In the genomic region with DNA sequence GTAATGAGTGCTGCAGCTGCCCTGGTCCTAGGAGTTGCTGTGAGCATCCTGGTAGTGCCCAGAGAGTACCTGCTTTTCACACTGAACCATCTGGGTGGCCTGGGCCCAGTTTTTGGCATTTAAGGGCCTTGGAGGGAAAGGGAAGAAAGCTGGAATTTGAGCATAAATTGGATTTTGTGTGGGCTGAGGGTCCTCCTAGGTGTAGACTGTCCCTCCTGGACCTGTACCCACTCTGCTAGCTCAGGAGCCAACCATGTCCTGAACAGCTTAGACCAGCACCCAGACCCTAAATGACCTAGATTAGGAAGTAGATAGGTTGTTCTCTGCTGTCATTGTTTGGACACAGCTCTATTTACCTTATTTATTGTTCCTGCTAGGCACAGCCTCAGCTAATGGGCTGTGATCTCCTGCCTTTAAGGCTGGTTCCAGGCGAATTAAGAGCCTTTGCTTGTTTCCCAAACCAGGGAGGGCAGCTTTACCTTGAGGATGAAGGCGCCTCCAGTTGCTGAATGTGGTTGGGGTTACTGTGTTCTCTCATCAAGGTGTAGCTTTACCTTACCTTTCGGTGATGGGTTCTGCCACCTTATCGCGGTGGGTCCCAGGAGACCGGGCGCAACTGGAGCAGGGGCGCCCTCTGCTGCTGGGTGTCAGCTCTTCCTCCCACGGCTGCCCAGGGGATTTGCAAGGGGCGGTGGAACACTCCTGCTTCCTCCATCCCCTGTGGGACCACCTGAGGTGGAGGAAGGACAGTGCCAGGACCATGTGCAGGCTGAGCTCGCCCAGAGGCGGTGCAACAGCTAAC, we compare ENCODE assay signal across 8 cellular contexts. TPM values are rescaled to one million over a fixed set of nuclear protein-coding genes. Genes with fewer than 3 reads are reported as not detected.
DNase-seq lines count a peak whose midpoint lies in the region; ATAC-seq, FAIRE-seq and TF ChIP-seq lines count a peak whose summit lies in the region.

No MANE protein-coding gene starts in this region.

- H3K4me3 Mint-ChIP-seq in HFFc6: peak overlapping the region; percentile 65; the same call in 1 of the 2 replicates
- peak overlapping the region; percentile 81 to 94 (median 88) for H3K4me3 Mint-ChIP-seq in naive thymus-derived CD8-positive, alpha-beta T cell

- TF ChIP-seq CTCF in HFFc6 (IDR thresholded peaks at IDR 0.05) (peak; percentile 92), endothelial cell of umbilical vein (IDR thresholded peaks at IDR 0.05; ENCODE audit: extremely low read depth in 1 of 2, insufficient read depth in 1 of 2, low read depth in 1 of 2, low read length in 2 of 2) (peak; percentile 77 to 85)

- H3K9me1 ChIP-seq in endothelial cell of umbilical vein (replicated peaks; ENCODE audit: control insufficient read depth, extremely low read depth, insufficient read depth, low read length): no peaks in the 10 kb centered on the region

- peaks cover 90% of the 10 kb centered on the region for H3K4me1 Mint-ChIP-seq in HFFc6 (ENCODE audit: low read depth)
- H3K4me1 Mint-ChIP-seq in naive thymus-derived CD8-positive, alpha-beta T cell: peaks cover 61 to 95% (median 92%) of the 10 kb centered on the region in 4 donors

- no peaks in the 10 kb centered on the region for H3K36me3 Mint-ChIP-seq in HFFc6 (ENCODE audit: low read depth)
- peaks cover 0 to 22% (median 9%) of the 10 kb centered on the region in 3 donors for H3K36me3 Mint-ChIP-seq in naive thymus-derived CD8-positive, alpha-beta T cell

- no peak overlapping the region for H3K4me2 ChIP-seq in endothelial cell of umbilical vein (ENCODE audit: insufficient read depth, low read length)

- H3K27ac Mint-ChIP-seq in HFFc6: peak overlapping the region; percentile 73
- peak overlapping the region; percentile 74 to 98 (median 95) for H3K27ac Mint-ChIP-seq in naive thymus-derived CD8-positive, alpha-beta T cell

- H3K9me3 Mint-ChIP-seq in HFFc6: no peaks in the 10 kb centered on the region
- no peaks in the 10 kb centered on the region for H3K9me3 Mint-ChIP-seq in naive thymus-derived CD8-positive, alpha-beta T cell

- peaks cover 2% of the 10 kb centered on the region; the same call in 1 of the 2 replicates for H3K27me3 Mint-ChIP-seq in HFFc6 (ENCODE audit: insufficient read depth)
- H3K27me3 Mint-ChIP-seq in naive thymus-derived CD8-positive, alpha-beta T cell: no peaks in the 10 kb centered on the region

- no peak for TF ChIP-seq POLR2A in endothelial cell of umbilical vein (IDR thresholded peaks at IDR 0.05; ENCODE audit: low read depth, low read length)

- H3K4me1 ChIP-seq in endothelial cell of umbilical vein (ENCODE audit: control insufficient read depth, extremely low read depth, insufficient read depth, low read length): peaks cover 27% of the 10 kb centered on the region

- H3K79me2 ChIP-seq in endothelial cell of umbilical vein (ENCODE audit: control insufficient read depth, insufficient read depth, low read length): peaks cover 54% of the 10 kb centered on the region

- POLR2A ChIA-PET in endothelial cell of umbilical vein (lab: Charles Lee): interaction anchor here (0.8 kb wide), 1 partner anchor 30 kb away, joined by 3 read pairs; no protein-coding TSS in a partner anchor
- POLR2A ChIA-PET in naive thymus-derived CD8-positive, alpha-beta T cell (lab: Charles Lee): interaction anchor here (0.7 to 11.1 kb wide), 17 partner anchors 9 to 373 kb away, joined by 3 to 304 read pairs (median 5); a partner anchor contains a TSS

- no peak overlapping the region for H3K27ac ChIP-seq in endothelial cell of umbilical vein (ENCODE audit: insufficient read depth, low read depth, low read length)

- H3K9me3 ChIP-seq in endothelial cell of umbilical vein (replicated peaks; ENCODE audit: control insufficient read depth, insufficient read depth, low read length): no peaks in the 10 kb centered on the region

- H2AFZ ChIP-seq in endothelial cell of umbilical vein (ENCODE audit: low read depth, low read length): no peak overlapping the region

- DNase-seq in COLO668 (lab: John Stamatoyannopoulos, UW; ENCODE audit: unreplicated experiment) (peak; percentile 77), HFFc6 (no peak), NCI-H748 (lab: John Stamatoyannopoulos, UW; ENCODE audit: unreplicated experiment) (peak; percentile 87), endothelial cell of umbilical vein (ENCODE audit: low read depth, low spot score) (peak; percentile 62), T1000 (lab: John Stamatoyannopoulos, UW) (no peak)
- peak; percentile 57 to 59 for DNase-seq in activated CD8-positive, alpha-beta memory T cell treated with anti-CD3 and anti-CD28 coated beads for 4 hours (ENCODE audit: low read depth in 2 of 2)
- DNase-seq in naive thymus-derived CD8-positive, alpha-beta T cell: peak; percentile 64 to 85 (median 79)
- peak; percentile 64 for DNase-seq in stimulated activated naive CD4-positive, alpha-beta T cell treated with Interleukin-2 at 50 U/mL for 16 hours (lab: John Stamatoyannopoulos, UW)

- H3K36me3 ChIP-seq in endothelial cell of umbilical vein (ENCODE audit: control insufficient read depth in 2 of 2, extremely low read depth in 1 of 2, insufficient read depth in 2 of 2, low read length in 2 of 2): no peaks in the 10 kb centered on the region

- FAIRE-seq in endothelial cell of umbilical vein (lab: Jason Lieb, UNC): peak; percentile 59

- no peak overlapping the region for H3K4me3 ChIP-seq in endothelial cell of umbilical vein (replicated peaks in 1 of 3; ENCODE audit: insufficient read depth in 1 of 3, low read depth in 1 of 3, low read length in 3 of 3)

- BruUV-seq in endothelial cell of umbilical vein (replicated peaks; lab: Mats Ljungman, UMichigan): no TSS peak

- CTCF ChIA-PET in endothelial cell of umbilical vein (lab: Charles Lee): interaction anchor here (0.7 to 10.2 kb wide), 67 partner anchors 9 to 758 kb away, joined by 3 to 263 read pairs (median 5); a partner anchor contains a TSS

- H3K9ac ChIP-seq in endothelial cell of umbilical vein (replicated peaks; ENCODE audit: extremely low read depth, insufficient read depth, low read length): no peak overlapping the region

- peak; percentile 52 to 64 for ATAC-seq in naive thymus-derived CD8-positive, alpha-beta T cell

- H3K27me3 ChIP-seq in endothelial cell of umbilical vein (ENCODE audit: control insufficient read depth in 2 of 2, insufficient read depth in 2 of 2, low read length in 2 of 2): no peaks in the 10 kb centered on the region

- intact Hi-C loops in endothelial cell of umbilical vein (cut with micrococcal nuclease): loop anchor here (1.0 to 10.0 kb wide), 5 partner anchors 154 to 757 kb away; no protein-coding TSS in a partner anchor

- no peaks in the 10 kb centered on the region for H4K20me1 ChIP-seq in endothelial cell of umbilical vein (replicated peaks; ENCODE audit: control insufficient read depth, extremely low read depth, insufficient read depth, low read length)

- dilution Hi-C loops in endothelial cell of umbilical vein (cut with MboI; ENCODE audit: extremely low pct_ligation_motif_present, low sequenced_read_pairs): no loop called here

TF ChIP-seq in endothelial cell of umbilical vein, 7 proteins besides CTCF, POLR2A, EP300 and RAD21:
- TF ChIP-seq JUN (IDR thresholded peaks at IDR 0.05; ENCODE audit: borderline replicate concordance, insufficient read depth, insufficient read length, low read depth) (no peak), MYC (IDR thresholded peaks at IDR 0.05; ENCODE audit: low read depth, low read length) (no peak), GATA2 (IDR thresholded peaks at IDR 0.05; ENCODE audit: insufficient read depth, insufficient read length, low read depth, low read length) (no peak), FOS (IDR thresholded peaks at IDR 0.05; ENCODE audit: borderline replicate concordance, insufficient read depth, low read length) (no peak), EZH2 (IDR thresholded peaks at IDR 0.05; ENCODE audit: borderline replicate concordance, low read depth, low read length, severe bottlenecking) (no peak), POLR2AphosphoS5 (IDR thresholded peaks at IDR 0.05; ENCODE audit: insufficient read depth, low read depth, low read length) (no peak)
- TF ChIP-seq, protein P1, sequence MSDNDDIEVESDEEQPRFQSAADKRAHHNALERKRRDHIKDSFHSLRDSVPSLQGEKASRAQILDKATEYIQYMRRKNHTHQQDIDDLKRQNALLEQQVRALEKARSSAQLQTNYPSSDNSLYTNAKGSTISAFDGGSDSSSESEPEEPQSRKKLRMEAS (IDR thresholded peaks at IDR 0.05; ENCODE audit: insufficient read depth, insufficient read length): no peak

RNA-seq across cellular contexts. Expression of a gene that starts 34.4 kb away (rescaled TPM):
- total RNA-seq in HFFc6 (2021; fragmentation: NEBNext Ultra II Directional; extraction: Animal tissue kit (Norgen Biotek cat#: 25700)): 100 to 1,000 TPM; 143 to 270 (median 148) TPM
- total RNA-seq in endothelial cell of umbilical vein: 174 and 208 TPM in 2 replicates
- polyA plus RNA-seq in endothelial cell of umbilical vein: 14.6 and 24.9 TPM in 2 replicates
- polyA plus RNA-seq in endothelial cell of umbilical vein (2011; cell fraction: cytosol; rRNA removed): 23.3 and 26.0 TPM in 2 replicates
- polyA plus RNA-seq in endothelial cell of umbilical vein (2011; cell fraction: nucleus; rRNA removed): 55.2 and 71.9 TPM in 2 replicates
- 78.4 and 153 TPM in 2 replicates for polyA plus RNA-seq in endothelial cell of umbilical vein (2012)
- 51.4 and 52.6 TPM in 2 replicates for polyA minus RNA-seq in endothelial cell of umbilical vein
- polyA minus RNA-seq in endothelial cell of umbilical vein (2011; cell fraction: cytosol; rRNA and poly(A)+ RNA removed): 5.8 TPM
- 53.0 and 76.1 TPM in 2 replicates for polyA minus RNA-seq in endothelial cell of umbilical vein (2011; cell fraction: nucleus; rRNA and poly(A)+ RNA removed)
- total RNA-seq in naive thymus-derived CD8-positive, alpha-beta T cell: 100 to 1,000 TPM; 119 to 127 TPM
- 10 to 100 TPM; 58.4 to 80.0 (median 64.2) TPM for polyA plus RNA-seq in naive thymus-derived CD8-positive, alpha-beta T cell

Comparison
In these comparisons a context has a peak if more than half of its experiments do, and no peak if none do; other contexts are left out.
1. DNase-seq: peak in COLO668 (single experiment), NCI-H748 (single experiment), activated CD8-positive, alpha-beta memory T cell treated with anti-CD3 and anti-CD28 coated beads for 4 hours (2 of 2), endothelial cell of umbilical vein (single experiment), naive thymus-derived CD8-positive, alpha-beta T cell (10 of 10) and stimulated activated naive CD4-positive, alpha-beta T cell treated with Interleukin-2 at 50 U/mL for 16 hours (single experiment); none in HFFc6 (single experiment) and T1000 (single experiment).